17 cellular contexts compared by ENCODE assay signal in the genomic region with DNA sequence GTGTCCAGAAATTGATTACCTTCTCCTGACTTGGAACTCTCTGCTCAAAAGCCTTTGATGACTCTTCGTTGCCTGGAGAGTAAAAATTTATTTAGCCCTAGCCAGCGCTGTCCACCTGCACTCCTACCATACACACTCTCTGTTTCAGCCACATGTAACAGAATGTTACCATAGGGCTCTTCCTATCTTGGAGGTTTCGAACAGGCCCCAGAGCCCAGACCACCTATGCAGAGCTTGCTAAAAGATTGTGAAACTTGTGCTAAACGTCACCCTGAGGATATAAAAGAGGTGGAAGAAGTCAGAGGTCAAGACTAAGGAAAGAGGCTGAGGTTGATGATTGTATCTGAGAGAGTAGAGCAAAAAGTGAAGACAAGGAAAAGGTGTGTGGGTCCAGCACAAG.
"Had no signal": no experiment of that assay in that cellular context is flagged by ENCODE, and none has a peak within 500 bp of the region (broad histone marks: within the 10 kb centered on the region; RNA-seq: fewer than 3 reads in every experiment).

No MANE protein-coding gene starts in this region.

- H3K4me3 ChIP-seq: cardiac muscle cell, dorsolateral prefrontal cortex, lower lobe of right lung, right atrium auricular region, skin epidermis, tibial nerve, vagina had no signal

- ATAC-seq: activated CD8-positive, alpha-beta T cell treated with anti-CD3 and anti-CD28 coated beads for 36 hours; activated T-cell treated with anti-CD3 and anti-CD28 coated beads, Interleukin-2, amount 50 U/mL, for 4 hours; left colon; lower lobe of right lung had no signal

- H3K4me1 ChIP-seq: lower lobe of right lung, right atrium auricular region, tibial nerve, vagina had no signal

- DNase-seq: activated CD4-positive, alpha-beta T cell treated with anti-CD3 and anti-CD28 coated beads for 4 hours; activated CD8-positive, alpha-beta T cell treated with anti-CD3 and anti-CD28 coated beads for 36 hours; activated effector memory CD4-positive, alpha-beta T cell treated with Interleukin-2 at 50 U/mL for 16 hours; activated naive CD4-positive, alpha-beta T cell treated with anti-CD3 and anti-CD28 coated beads, Interleukin-2, amount 50 U/mL, for 16 hours; activated T-cell treated with anti-CD3 and anti-CD28 coated beads, Interleukin-2, amount 50 U/mL, for 4 hours; dorsolateral prefrontal cortex; left colon; lower lobe of right lung; stimulated activated CD4-positive, alpha-beta T cell treated with anti-CD3 and anti-CD28 coated beads, Interleukin-15, amount 100 ng/mL, for 24 hours; stimulated activated CD4-positive, alpha-beta T cell treated with anti-CD3 and anti-CD28 coated beads, Interleukin-4, amount 100 ng/mL, for 1 hour; stimulated activated naive CD4-positive, alpha-beta T cell treated with Interleukin-2 at 50 U/mL for 16 hours; substantia nigra had no signal

- H3K36me3 ChIP-seq: cardiac muscle cell, lower lobe of right lung, right atrium auricular region, vagina had no signal

- H3K9me3 ChIP-seq: right atrium auricular region had no signal

- H3K27ac ChIP-seq: cardiac muscle cell, dorsolateral prefrontal cortex, lower lobe of right lung, right atrium auricular region, skin epidermis, tibial nerve, vagina had no signal

- H3K27me3 ChIP-seq: cardiac muscle cell, dorsolateral prefrontal cortex, right atrium auricular region, tibial nerve, vagina had no signal
